ENCODE assay signal across 1 cellular context in the genomic region with DNA sequence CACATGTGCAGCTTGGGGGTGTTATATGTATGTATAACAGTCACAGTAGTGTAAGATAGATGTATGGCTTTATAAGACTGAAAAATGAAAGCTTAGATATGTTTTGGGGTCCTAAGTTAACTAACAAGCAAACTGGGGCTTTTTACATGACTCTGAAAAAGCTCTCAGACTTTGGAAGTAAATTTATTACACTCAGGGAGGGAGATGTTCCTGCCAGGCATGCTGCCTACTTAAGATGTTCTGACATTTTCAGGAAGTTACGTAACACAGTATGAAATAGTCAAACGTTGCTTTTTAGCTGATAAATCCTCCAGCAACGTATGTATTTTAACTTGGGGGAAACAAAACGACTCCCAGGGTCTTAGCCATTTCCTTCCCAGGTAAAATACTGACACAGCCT.
TF ChIP-seq lines count a peak whose summit lies in the region.

No MANE protein-coding gene starts in this region.

TF ChIP-seq in GM12878, 131 proteins besides CTCF, POLR2A, EP300 and RAD21 (continued from another document):
- TF ChIP-seq, protein P1, sequence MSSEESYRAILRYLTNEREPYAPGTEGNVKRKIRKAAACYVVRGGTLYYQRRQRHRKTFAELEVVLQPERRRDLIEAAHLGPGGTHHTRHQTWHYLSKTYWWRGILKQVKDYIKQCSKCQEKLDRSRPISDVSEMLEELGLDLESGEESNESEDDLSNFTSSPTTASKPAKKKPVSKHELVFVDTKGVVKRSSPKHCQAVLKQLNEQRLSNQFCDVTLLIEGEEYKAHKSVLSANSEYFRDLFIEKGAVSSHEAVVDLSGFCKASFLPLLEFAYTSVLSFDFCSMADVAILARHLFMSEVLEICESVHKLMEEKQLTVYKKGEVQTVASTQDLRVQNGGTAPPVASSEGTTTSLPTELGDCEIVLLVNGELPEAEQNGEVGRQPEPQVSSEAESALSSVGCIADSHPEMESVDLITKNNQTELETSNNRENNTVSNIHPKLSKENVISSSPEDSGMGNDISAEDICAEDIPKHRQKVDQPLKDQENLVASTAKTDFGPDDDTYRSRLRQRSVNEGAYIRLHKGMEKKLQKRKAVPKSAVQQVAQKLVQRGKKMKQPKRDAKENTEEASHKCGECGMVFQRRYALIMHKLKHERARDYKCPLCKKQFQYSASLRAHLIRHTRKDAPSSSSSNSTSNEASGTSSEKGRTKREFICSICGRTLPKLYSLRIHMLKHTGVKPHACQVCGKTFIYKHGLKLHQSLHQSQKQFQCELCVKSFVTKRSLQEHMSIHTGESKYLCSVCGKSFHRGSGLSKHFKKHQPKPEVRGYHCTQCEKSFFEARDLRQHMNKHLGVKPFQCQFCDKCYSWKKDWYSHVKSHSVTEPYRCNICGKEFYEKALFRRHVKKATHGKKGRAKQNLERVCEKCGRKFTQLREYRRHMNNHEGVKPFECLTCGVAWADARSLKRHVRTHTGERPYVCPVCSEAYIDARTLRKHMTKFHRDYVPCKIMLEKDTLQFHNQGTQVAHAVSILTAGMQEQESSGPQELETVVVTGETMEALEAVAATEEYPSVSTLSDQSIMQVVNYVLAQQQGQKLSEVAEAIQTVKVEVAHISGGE (CRISPR knock-in tag; IDR thresholded peaks at IDR 0.05): no peak
- TF ChIP-seq RELA (IDR thresholded peaks at IDR 0.05; ENCODE audit: borderline replicate concordance, partially characterized antibody) (no peak), RAD51 (IDR thresholded peaks at IDR 0.05) (no peak), FOXM1 (IDR thresholded peaks at IDR 0.05; ENCODE audit: low read depth, low read length) (no peak), SP1 (IDR thresholded peaks at IDR 0.05; ENCODE audit: low read depth, low read length) (no peak), TCF7 (IDR thresholded peaks at IDR 0.05; ENCODE audit: borderline replicate concordance) (no peak), EED (IDR thresholded peaks at IDR 0.05; ENCODE audit: low read depth) (no peak), CBFB (IDR thresholded peaks at IDR 0.05; ENCODE audit: low read depth) (no peak)
- TF ChIP-seq, protein P2, sequence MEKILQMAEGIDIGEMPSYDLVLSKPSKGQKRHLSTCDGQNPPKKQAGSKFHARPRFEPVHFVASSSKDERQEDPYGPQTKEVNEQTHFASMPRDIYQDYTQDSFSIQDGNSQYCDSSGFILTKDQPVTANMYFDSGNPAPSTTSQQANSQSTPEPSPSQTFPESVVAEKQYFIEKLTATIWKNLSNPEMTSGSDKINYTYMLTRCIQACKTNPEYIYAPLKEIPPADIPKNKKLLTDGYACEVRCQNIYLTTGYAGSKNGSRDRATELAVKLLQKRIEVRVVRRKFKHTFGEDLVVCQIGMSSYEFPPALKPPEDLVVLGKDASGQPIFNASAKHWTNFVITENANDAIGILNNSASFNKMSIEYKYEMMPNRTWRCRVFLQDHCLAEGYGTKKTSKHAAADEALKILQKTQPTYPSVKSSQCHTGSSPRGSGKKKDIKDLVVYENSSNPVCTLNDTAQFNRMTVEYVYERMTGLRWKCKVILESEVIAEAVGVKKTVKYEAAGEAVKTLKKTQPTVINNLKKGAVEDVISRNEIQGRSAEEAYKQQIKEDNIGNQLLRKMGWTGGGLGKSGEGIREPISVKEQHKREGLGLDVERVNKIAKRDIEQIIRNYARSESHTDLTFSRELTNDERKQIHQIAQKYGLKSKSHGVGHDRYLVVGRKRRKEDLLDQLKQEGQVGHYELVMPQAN (conservative IDR thresholded peaks at IDR 0.05): no peak
- TF ChIP-seq, protein P3, sequence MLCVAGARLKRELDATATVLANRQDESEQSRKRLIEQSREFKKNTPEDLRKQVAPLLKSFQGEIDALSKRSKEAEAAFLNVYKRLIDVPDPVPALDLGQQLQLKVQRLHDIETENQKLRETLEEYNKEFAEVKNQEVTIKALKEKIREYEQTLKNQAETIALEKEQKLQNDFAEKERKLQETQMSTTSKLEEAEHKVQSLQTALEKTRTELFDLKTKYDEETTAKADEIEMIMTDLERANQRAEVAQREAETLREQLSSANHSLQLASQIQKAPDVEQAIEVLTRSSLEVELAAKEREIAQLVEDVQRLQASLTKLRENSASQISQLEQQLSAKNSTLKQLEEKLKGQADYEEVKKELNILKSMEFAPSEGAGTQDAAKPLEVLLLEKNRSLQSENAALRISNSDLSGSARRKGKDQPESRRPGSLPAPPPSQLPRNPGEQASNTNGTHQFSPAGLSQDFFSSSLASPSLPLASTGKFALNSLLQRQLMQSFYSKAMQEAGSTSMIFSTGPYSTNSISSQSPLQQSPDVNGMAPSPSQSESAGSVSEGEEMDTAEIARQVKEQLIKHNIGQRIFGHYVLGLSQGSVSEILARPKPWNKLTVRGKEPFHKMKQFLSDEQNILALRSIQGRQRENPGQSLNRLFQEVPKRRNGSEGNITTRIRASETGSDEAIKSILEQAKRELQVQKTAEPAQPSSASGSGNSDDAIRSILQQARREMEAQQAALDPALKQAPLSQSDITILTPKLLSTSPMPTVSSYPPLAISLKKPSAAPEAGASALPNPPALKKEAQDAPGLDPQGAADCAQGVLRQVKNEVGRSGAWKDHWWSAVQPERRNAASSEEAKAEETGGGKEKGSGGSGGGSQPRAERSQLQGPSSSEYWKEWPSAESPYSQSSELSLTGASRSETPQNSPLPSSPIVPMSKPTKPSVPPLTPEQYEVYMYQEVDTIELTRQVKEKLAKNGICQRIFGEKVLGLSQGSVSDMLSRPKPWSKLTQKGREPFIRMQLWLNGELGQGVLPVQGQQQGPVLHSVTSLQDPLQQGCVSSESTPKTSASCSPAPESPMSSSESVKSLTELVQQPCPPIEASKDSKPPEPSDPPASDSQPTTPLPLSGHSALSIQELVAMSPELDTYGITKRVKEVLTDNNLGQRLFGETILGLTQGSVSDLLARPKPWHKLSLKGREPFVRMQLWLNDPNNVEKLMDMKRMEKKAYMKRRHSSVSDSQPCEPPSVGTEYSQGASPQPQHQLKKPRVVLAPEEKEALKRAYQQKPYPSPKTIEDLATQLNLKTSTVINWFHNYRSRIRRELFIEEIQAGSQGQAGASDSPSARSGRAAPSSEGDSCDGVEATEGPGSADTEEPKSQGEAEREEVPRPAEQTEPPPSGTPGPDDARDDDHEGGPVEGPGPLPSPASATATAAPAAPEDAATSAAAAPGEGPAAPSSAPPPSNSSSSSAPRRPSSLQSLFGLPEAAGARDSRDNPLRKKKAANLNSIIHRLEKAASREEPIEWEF (IDR thresholded peaks at IDR 0.05; ENCODE audit: insufficient replicate concordance, low read depth, low read length): no peak
- TF ChIP-seq, protein P4, sequence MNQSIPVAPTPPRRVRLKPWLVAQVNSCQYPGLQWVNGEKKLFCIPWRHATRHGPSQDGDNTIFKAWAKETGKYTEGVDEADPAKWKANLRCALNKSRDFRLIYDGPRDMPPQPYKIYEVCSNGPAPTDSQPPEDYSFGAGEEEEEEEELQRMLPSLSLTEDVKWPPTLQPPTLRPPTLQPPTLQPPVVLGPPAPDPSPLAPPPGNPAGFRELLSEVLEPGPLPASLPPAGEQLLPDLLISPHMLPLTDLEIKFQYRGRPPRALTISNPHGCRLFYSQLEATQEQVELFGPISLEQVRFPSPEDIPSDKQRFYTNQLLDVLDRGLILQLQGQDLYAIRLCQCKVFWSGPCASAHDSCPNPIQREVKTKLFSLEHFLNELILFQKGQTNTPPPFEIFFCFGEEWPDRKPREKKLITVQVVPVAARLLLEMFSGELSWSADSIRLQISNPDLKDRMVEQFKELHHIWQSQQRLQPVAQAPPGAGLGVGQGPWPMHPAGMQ (IDR thresholded peaks at IDR 0.05; ENCODE audit: borderline replicate concordance): no peak
- TF ChIP-seq, protein P5, sequence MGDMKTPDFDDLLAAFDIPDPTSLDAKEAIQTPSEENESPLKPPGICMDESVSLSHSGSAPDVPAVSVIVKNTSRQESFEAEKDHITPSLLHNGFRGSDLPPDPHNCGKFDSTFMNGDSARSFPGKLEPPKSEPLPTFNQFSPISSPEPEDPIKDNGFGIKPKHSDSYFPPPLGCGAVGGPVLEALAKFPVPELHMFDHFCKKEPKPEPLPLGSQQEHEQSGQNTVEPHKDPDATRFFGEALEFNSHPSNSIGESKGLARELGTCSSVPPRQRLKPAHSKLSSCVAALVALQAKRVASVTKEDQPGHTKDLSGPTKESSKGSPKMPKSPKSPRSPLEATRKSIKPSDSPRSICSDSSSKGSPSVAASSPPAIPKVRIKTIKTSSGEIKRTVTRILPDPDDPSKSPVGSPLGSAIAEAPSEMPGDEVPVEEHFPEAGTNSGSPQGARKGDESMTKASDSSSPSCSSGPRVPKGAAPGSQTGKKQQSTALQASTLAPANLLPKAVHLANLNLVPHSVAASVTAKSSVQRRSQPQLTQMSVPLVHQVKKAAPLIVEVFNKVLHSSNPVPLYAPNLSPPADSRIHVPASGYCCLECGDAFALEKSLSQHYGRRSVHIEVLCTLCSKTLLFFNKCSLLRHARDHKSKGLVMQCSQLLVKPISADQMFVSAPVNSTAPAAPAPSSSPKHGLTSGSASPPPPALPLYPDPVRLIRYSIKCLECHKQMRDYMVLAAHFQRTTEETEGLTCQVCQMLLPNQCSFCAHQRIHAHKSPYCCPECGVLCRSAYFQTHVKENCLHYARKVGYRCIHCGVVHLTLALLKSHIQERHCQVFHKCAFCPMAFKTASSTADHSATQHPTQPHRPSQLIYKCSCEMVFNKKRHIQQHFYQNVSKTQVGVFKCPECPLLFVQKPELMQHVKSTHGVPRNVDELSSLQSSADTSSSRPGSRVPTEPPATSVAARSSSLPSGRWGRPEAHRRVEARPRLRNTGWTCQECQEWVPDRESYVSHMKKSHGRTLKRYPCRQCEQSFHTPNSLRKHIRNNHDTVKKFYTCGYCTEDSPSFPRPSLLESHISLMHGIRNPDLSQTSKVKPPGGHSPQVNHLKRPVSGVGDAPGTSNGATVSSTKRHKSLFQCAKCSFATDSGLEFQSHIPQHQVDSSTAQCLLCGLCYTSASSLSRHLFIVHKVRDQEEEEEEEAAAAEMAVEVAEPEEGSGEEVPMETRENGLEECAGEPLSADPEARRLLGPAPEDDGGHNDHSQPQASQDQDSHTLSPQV (IDR thresholded peaks at IDR 0.05): no peak
